Comparison of ENCODE assay signal across 1 cellular context in genomic region chr3:184168363-184169120, GRCh38.
TF ChIP-seq lines count a peak whose summit lies in the region.

No MANE protein-coding gene starts in this region.

TF ChIP-seq in IMR-90, 13 proteins besides CTCF, POLR2A, EP300 and RAD21:
- TF ChIP-seq MXI1 (IDR thresholded peaks at IDR 0.05; ENCODE audit: borderline replicate concordance, low read depth, low read length), result peak; percentile 86
- TF ChIP-seq USF2 (IDR thresholded peaks at IDR 0.05; ENCODE audit: low read depth, low read length), result peak; percentile 26; the same call in 1 of the 2 replicates
- no peak for TF ChIP-seq RCOR1 (IDR thresholded peaks at IDR 0.05; ENCODE audit: insufficient replicate concordance, low read length)
- TF ChIP-seq MAFK (IDR thresholded peaks at IDR 0.05; ENCODE audit: low read depth, low read length), result no peak
- peak; percentile 79 for TF ChIP-seq RFX5 (IDR thresholded peaks at IDR 0.05; ENCODE audit: low read depth, low read length)
